Comparison of ENCODE assay signal across 8 cellular contexts in the genomic region with DNA sequence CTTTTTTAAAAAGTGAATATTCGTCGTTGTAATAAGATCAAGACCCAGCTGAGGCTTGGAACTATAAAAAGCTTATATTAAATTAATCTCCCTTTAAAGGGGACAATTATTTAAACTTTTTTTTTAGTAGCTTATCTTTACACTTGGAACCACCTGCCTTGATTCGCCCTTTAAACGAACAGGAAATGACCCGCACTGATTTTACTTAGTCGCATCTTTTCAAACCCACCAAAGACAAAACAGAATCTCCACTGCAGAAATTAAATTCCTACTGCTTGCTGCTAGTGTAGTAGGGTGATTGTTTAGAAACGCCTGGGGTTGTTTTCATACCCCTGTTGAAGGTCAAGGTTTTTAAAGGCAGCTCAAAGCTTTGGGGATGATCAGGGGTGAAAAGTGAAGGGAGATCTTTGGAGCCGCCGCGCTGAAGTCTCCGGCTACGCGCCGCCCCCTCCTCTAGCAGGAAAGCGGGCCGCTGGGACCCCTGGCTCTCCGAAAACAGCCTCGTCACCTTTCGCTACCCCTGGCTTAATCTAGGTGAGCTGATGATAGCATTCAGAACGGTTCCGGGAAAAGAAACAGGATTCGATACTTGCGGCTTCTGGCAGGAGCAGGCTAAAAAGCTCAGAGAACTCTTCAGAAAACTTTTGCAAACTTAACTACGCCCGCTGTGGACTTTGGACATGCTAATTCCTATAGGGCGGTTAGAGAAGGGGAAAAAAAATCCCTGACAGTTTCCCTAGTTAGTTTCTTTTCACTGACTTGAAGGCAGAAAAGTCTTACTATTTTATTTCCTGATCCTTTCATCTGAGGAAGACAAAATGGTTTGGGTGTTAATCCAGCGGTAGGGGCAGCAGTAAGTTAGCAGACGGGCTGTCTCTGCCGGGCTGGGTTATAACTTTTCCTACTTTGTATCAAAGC.
DNase-seq lines count a peak whose midpoint lies in the region; ATAC-seq lines count a peak whose summit lies in the region.

No MANE protein-coding gene starts in this region.

- peak overlapping the region; percentile 99 for H3K4me3 Mint-ChIP-seq in T-helper 17 cell

- no peak overlapping the region for H2AK5ac ChIP-seq in trophoblast cell (ENCODE audit: low read length)

- H3K4me1 ChIP-seq in esophagus (ENCODE audit: control insufficient read depth in 2 of 2, insufficient read depth in 2 of 2, low read length in 1 of 2) (no peaks in the 10 kb centered on the region), trophoblast cell (ENCODE audit: control insufficient read depth in 1 of 2, insufficient read depth in 2 of 2, low read length in 2 of 2) (peaks cover 3 to 6% of the 10 kb centered on the region in 2 experiments)

- no peak overlapping the region for H3K23ac ChIP-seq in trophoblast cell (ENCODE audit: low read length)

- no peaks in the 10 kb centered on the region for H3K9me3 ChIP-seq in T-helper 17 cell (ENCODE audit: control insufficient read depth, low read length, poor library complexity, severe bottlenecking)
- H3K9me3 ChIP-seq in esophagus (ENCODE audit: control insufficient read depth in 2 of 2, insufficient read depth in 1 of 2, low read depth in 1 of 2, low read length in 1 of 2), result no peaks in the 10 kb centered on the region
- peaks cover 3% of the 10 kb centered on the region for H3K9me3 ChIP-seq in trophoblast cell (ENCODE audit: insufficient read depth, low read depth, low read length)

- H3K36me3 Mint-ChIP-seq in T-helper 17 cell (ENCODE audit: low read depth), result peaks cover 3% of the 10 kb centered on the region

- H3K27ac ChIP-seq in esophagus (ENCODE audit: low read depth in 2 of 2, low read length in 1 of 2) (peak overlapping the region; percentile 84 to 97), trophoblast cell (ENCODE audit: low read depth, low read length) (peak overlapping the region; percentile 26)

- H3K4me3 ChIP-seq in esophagus (ENCODE audit: low read depth in 1 of 2, low read length in 2 of 2), result peak overlapping the region; percentile 67 to 85
- peak overlapping the region; percentile 100 for H3K4me3 ChIP-seq in trophoblast cell (ENCODE audit: low read depth, low read length)

- H2BK120ac ChIP-seq in trophoblast cell (ENCODE audit: insufficient read depth, low read length, poor library complexity), result no peak overlapping the region

- H3K27ac Mint-ChIP-seq in T-helper 17 cell, result peak overlapping the region; percentile 100

- H2AFZ ChIP-seq in trophoblast cell (ENCODE audit: insufficient read depth, low read length, poor library complexity), result peak overlapping the region; percentile 98

- H2BK12ac ChIP-seq in trophoblast cell (ENCODE audit: low read length), result no peak overlapping the region

- peaks cover 20% of the 10 kb centered on the region for H3K79me2 ChIP-seq in trophoblast cell (ENCODE audit: control insufficient read depth, insufficient read depth, low read length, poor library complexity)

- peak overlapping the region; percentile 82 for H3K4me2 ChIP-seq in trophoblast cell (ENCODE audit: low read length)

- H3K79me1 ChIP-seq in trophoblast cell (ENCODE audit: low read length), result peaks cover 36% of the 10 kb centered on the region

- no peak for ATAC-seq in T-helper 17 cell

- peak overlapping the region; percentile 98 for H3K9ac ChIP-seq in trophoblast cell (ENCODE audit: low read length)

- H3K27me3 ChIP-seq in esophagus (ENCODE audit: control insufficient read depth in 1 of 2, insufficient read depth in 2 of 2, low read length in 2 of 2) (no peaks in the 10 kb centered on the region), trophoblast cell (ENCODE audit: insufficient read depth, low read length) (peaks cover 4% of the 10 kb centered on the region)

- DNase-seq in DMS53 (lab: John Stamatoyannopoulos, UW) (peak; percentile 27), DMS53 treated with DMSO at 0.1 percent for 48 hours (lab: John Stamatoyannopoulos, UW; ENCODE audit: unreplicated experiment) (no peak), T-helper 17 cell (no peak), trophoblast cell (peak in 1 of 2 donors; percentile 42), Ammon's horn (ENCODE audit: low spot score) (no peak), NCI-H1048 (lab: John Stamatoyannopoulos, UW) (no peak), mesenteric fat pad (ENCODE audit: low spot score) (no peak)

- H4K8ac ChIP-seq in trophoblast cell (ENCODE audit: low read depth, low read length), result peak overlapping the region; percentile 90

- peaks cover 46% of the 10 kb centered on the region for H3K4me1 Mint-ChIP-seq in T-helper 17 cell

- H3K14ac ChIP-seq in trophoblast cell (ENCODE audit: low read length), result peak overlapping the region; percentile 100

- peak overlapping the region; percentile 100 for H3K4ac ChIP-seq in trophoblast cell (ENCODE audit: low read depth, low read length)

- 11 to 16% methylated on average over 29 of the region's 29 CpGs for WGBS in esophagus, 2 donors
- WGBS in trophoblast cell (ENCODE audit: extremely low coverage, insufficient coverage, insufficient read length), result no CpG with 5 or more reads among the region's 29 CpGs

- peak overlapping the region; percentile 99 for H3K18ac ChIP-seq in trophoblast cell (ENCODE audit: low read length)

- H3K36me3 ChIP-seq in esophagus (ENCODE audit: control insufficient read depth in 2 of 2, insufficient read depth in 2 of 2, low read length in 1 of 2) (no peaks in the 10 kb centered on the region), trophoblast cell (ENCODE audit: control insufficient read depth in 1 of 2, insufficient read depth in 2 of 2, low read length in 2 of 2) (peaks cover 0 to 4% of the 10 kb centered on the region in 2 experiments)

- peak overlapping the region; percentile 76 for H2BK5ac ChIP-seq in trophoblast cell (ENCODE audit: low read depth, low read length, poor library complexity)

- no peak overlapping the region for H4K12ac ChIP-seq in trophoblast cell (ENCODE audit: low read depth, low read length)

- peak overlapping the region; percentile 96 for H4K91ac ChIP-seq in trophoblast cell (ENCODE audit: low read depth, low read length)

- no peaks in the 10 kb centered on the region for H3K27me3 Mint-ChIP-seq in T-helper 17 cell
